9 cellular contexts compared by ENCODE assay signal in genomic region chr20:31570021-31570463, GRCh38. TPM values are rescaled to one million over a fixed set of nuclear protein-coding genes. Genes with fewer than 3 reads are reported as not detected.
A peak's percentile ranks its signal among the peaks of the same experiment; 100 is the strongest.
DNase-seq lines count a peak whose midpoint lies in the region; ATAC-seq, FAIRE-seq and TF ChIP-seq lines count a peak whose summit lies in the region.
"Had no signal": no experiment of that assay in that cellular context is flagged by ENCODE, and none has a peak within 500 bp of the region (broad histone marks: within the 10 kb centered on the region; RNA-seq: fewer than 3 reads in every experiment).

No MANE protein-coding gene starts in this region.

- FAIRE-seq in endothelial cell of umbilical vein (lab: Jason Lieb, UNC) (no peak), D721Med (lab: Jason Lieb, UNC) (no peak)

- H3K36me3 ChIP-seq in endothelial cell of umbilical vein (ENCODE audit: control insufficient read depth in 2 of 2, extremely low read depth in 1 of 2, insufficient read depth in 2 of 2, low read length in 2 of 2): peaks cover 0 to 5% of the 10 kb centered on the region in 2 experiments
- H3K36me3 ChIP-seq in ovary: no peaks in the 10 kb centered on the region

- TF ChIP-seq POLR2A in endothelial cell of umbilical vein (IDR thresholded peaks at IDR 0.05; ENCODE audit: low read depth, low read length) (no peak), ovary (IDR thresholded peaks at IDR 0.05) (no peak)

- no peaks in the 10 kb centered on the region for H4K20me1 ChIP-seq in endothelial cell of umbilical vein (replicated peaks; ENCODE audit: control insufficient read depth, extremely low read depth, insufficient read depth, low read length)

- CTCF ChIA-PET in AG04450 (lab: Charles Lee): interaction anchor here (0.9 to 23.4 kb wide), 8 partner anchors 11 to 154 kb away, joined by 3 to 1107 read pairs (median 8); partner anchors contain the start of gene ID1
- CTCF ChIA-PET in endothelial cell of umbilical vein (lab: Charles Lee): interaction anchor here (0.7 to 30.9 kb wide), 12 partner anchors 9 to 154 kb away, joined by 3 to 1817 read pairs (median 6); partner anchors contain the start of genes BCL2L1 and ID1

- no peak for ATAC-seq in GM21737 (IDR thresholded peaks at IDR 0.05; ENCODE audit: unreplicated experiment)

- H2AFZ ChIP-seq in endothelial cell of umbilical vein (ENCODE audit: low read depth, low read length): no peak overlapping the region

- intact Hi-C loops in endothelial cell of umbilical vein (cut with micrococcal nuclease): no loop called here
- intact Hi-C loops in ovary (cut with DNase I): loop anchor here in 1 of 4 donors (5.0 kb wide), 1 partner anchor 37 kb away; the partner anchor contains the start of gene ID1

- H3K4me3 ChIP-seq in AG04450 (ENCODE audit: low read depth, low read length): no peak overlapping the region
- H3K4me3 ChIP-seq in endothelial cell of umbilical vein (replicated peaks in 1 of 3; ENCODE audit: insufficient read depth in 1 of 3, low read depth in 1 of 3, low read length in 3 of 3): no peak overlapping the region
- H3K4me3 ChIP-seq in ovary: no peak overlapping the region

- H3K9me3 ChIP-seq in AG04450 (ENCODE audit: control insufficient read depth, insufficient read depth, low read length): no peaks in the 10 kb centered on the region
- H3K9me3 ChIP-seq in endothelial cell of umbilical vein (replicated peaks; ENCODE audit: control insufficient read depth, insufficient read depth, low read length): no peaks in the 10 kb centered on the region
- H3K9me3 ChIP-seq in ovary: no peaks in the 10 kb centered on the region

- 70 to 82% (median 75%) methylated on average over 8 of the region's 8 CpGs for WGBS in ovary, 3 donors

- no peak overlapping the region for H3K9ac ChIP-seq in endothelial cell of umbilical vein (replicated peaks; ENCODE audit: extremely low read depth, insufficient read depth, low read length)

- dilution Hi-C loops in endothelial cell of umbilical vein (cut with MboI; ENCODE audit: extremely low pct_ligation_motif_present, low sequenced_read_pairs): no loop called here

- POLR2A ChIA-PET in AG04450 (lab: Yijun Ruan, JAX) (interaction anchor here (1.0 to 5.9 kb wide), 4 partner anchors 9 to 42 kb away, joined by 4 to 42 read pairs (median 11); partner anchors contain the start of gene ID1), endothelial cell of umbilical vein (lab: Charles Lee) (interaction anchor here (1.4 to 3.9 kb wide), 2 partner anchors 35 to 42 kb away, joined by 7 to 29 read pairs; partner anchors contain the start of gene ID1)

- no peak for TF ChIP-seq EP300 in ovary (IDR thresholded peaks at IDR 0.05)

- H3K79me2 ChIP-seq in endothelial cell of umbilical vein (ENCODE audit: control insufficient read depth, insufficient read depth, low read length): no peaks in the 10 kb centered on the region

- DNase-seq in AG04450 (ENCODE audit: low read depth, low spot score) (no peak), NCI-H2029 (lab: John Stamatoyannopoulos, UW) (peak; percentile 37), endothelial cell of umbilical vein (ENCODE audit: low read depth, low spot score) (no peak), ovary (no peak), D721Med (ENCODE audit: insufficient read length, low spot score) (no peak), NCI-H1417 treated with DMSO at 0.1 percent for 48 hours (lab: John Stamatoyannopoulos, UW) (no peak), DMS153 treated with DMSO at 0.1 percent for 48 hours (lab: John Stamatoyannopoulos, UW; ENCODE audit: unreplicated experiment) (no peak)
- DNase-seq: NCI-H526 treated with DMSO at 0.1 percent for 48 hours had no signal

- no peak overlapping the region for H3K4me2 ChIP-seq in endothelial cell of umbilical vein (ENCODE audit: insufficient read depth, low read length)

- TF ChIP-seq CTCF in AG04450 (IDR thresholded peaks at IDR 0.05; ENCODE audit: low read depth, low read length) (no peak), endothelial cell of umbilical vein (IDR thresholded peaks at IDR 0.05; ENCODE audit: extremely low read depth in 1 of 2, insufficient read depth in 1 of 2, low read depth in 1 of 2, low read length in 2 of 2) (no peak), ovary (IDR thresholded peaks at IDR 0.05) (no peak), D721Med (IDR thresholded peaks at IDR 0.05; ENCODE audit: insufficient read depth, missing control alignments) (no peak)

- H3K9me1 ChIP-seq in endothelial cell of umbilical vein (replicated peaks; ENCODE audit: control insufficient read depth, extremely low read depth, insufficient read depth, low read length): no peaks in the 10 kb centered on the region

- H3K27ac ChIP-seq in AG04450 (ENCODE audit: low read depth, low read length) (peak overlapping the region; percentile 39), endothelial cell of umbilical vein (ENCODE audit: insufficient read depth, low read depth, low read length) (peak overlapping the region; percentile 59), ovary (peak overlapping the region; percentile 53 to 65)

- H3K27me3 ChIP-seq in AG04450 (ENCODE audit: control insufficient read depth, insufficient read depth, low read length) (no peaks in the 10 kb centered on the region), endothelial cell of umbilical vein (ENCODE audit: control insufficient read depth in 2 of 2, insufficient read depth in 2 of 2, low read length in 2 of 2) (no peaks in the 10 kb centered on the region), ovary (no peaks in the 10 kb centered on the region)

- no TSS peak for BruUV-seq in endothelial cell of umbilical vein (replicated peaks; lab: Mats Ljungman, UMichigan)

- H3K4me1 ChIP-seq in endothelial cell of umbilical vein (ENCODE audit: control insufficient read depth, extremely low read depth, insufficient read depth, low read length): peaks cover 45% of the 10 kb centered on the region
- peaks cover 3% of the 10 kb centered on the region for H3K4me1 ChIP-seq in ovary (ENCODE audit: insufficient read depth)

TF ChIP-seq in endothelial cell of umbilical vein, 7 proteins besides CTCF, POLR2A, EP300 and RAD21:
- TF ChIP-seq EZH2 (IDR thresholded peaks at IDR 0.05; ENCODE audit: borderline replicate concordance, low read depth, low read length, severe bottlenecking) (no peak), FOS (IDR thresholded peaks at IDR 0.05; ENCODE audit: borderline replicate concordance, insufficient read depth, low read length) (no peak), JUN (IDR thresholded peaks at IDR 0.05; ENCODE audit: borderline replicate concordance, insufficient read depth, insufficient read length, low read depth) (no peak), GATA2 (IDR thresholded peaks at IDR 0.05; ENCODE audit: insufficient read depth, insufficient read length, low read depth, low read length) (no peak), MAX (IDR thresholded peaks at IDR 0.05; ENCODE audit: insufficient read depth, insufficient read length) (no peak), POLR2AphosphoS5 (IDR thresholded peaks at IDR 0.05; ENCODE audit: insufficient read depth, low read depth, low read length) (no peak), MYC (IDR thresholded peaks at IDR 0.05; ENCODE audit: low read depth, low read length) (no peak)

RNA-seq across cellular contexts. Expression of gene ID1, which starts 35.0 kb away (rescaled TPM):
- polyA plus RNA-seq in AG04450 (2011; rRNA removed) (7.8 and 11.1 TPM in 2 replicates), endothelial cell of umbilical vein (152 and 182 TPM in 2 replicates), ovary (10 to 100 TPM; 26.0 to 86.9 TPM)
- polyA minus RNA-seq in AG04450 (2011; rRNA and poly(A)+ RNA removed): 7.1 and 9.5 TPM in 2 replicates
- total RNA-seq in endothelial cell of umbilical vein (64.4 and 78.9 TPM in 2 replicates), ovary (100 to 1,000 TPM in 3 of 7 donors, 10 to 100 TPM in 4; 42.6 to 353 (median 64.2) TPM)
- polyA plus RNA-seq in endothelial cell of umbilical vein (2011; cell fraction: cytosol; rRNA removed): 78.6 and 160 TPM in 2 replicates
- polyA plus RNA-seq in endothelial cell of umbilical vein (2011; cell fraction: nucleus; rRNA removed): 317 and 470 TPM in 2 replicates
- 67.3 and 67.6 TPM in 2 replicates for polyA plus RNA-seq in endothelial cell of umbilical vein (2012)
- polyA minus RNA-seq in endothelial cell of umbilical vein: 41.5 and 55.2 TPM in 2 replicates
- 500 TPM for polyA minus RNA-seq in endothelial cell of umbilical vein (2011; cell fraction: cytosol; rRNA and poly(A)+ RNA removed)
- 83.0 and 266 TPM in 2 replicates for polyA minus RNA-seq in endothelial cell of umbilical vein (2011; cell fraction: nucleus; rRNA and poly(A)+ RNA removed)

RNA-seq across cellular contexts. Expression of gene HM13, which starts 55.8 kb away (rescaled TPM):
- polyA plus RNA-seq in AG04450 (2011; rRNA removed) (167 and 203 TPM in 2 replicates), endothelial cell of umbilical vein (218 and 265 TPM in 2 replicates), ovary (100 to 1,000 TPM in 1 of 2 donors, 10 to 100 TPM in 1; 72.6 to 129 TPM)
- 155 and 196 TPM in 2 replicates for polyA minus RNA-seq in AG04450 (2011; rRNA and poly(A)+ RNA removed)
- total RNA-seq in endothelial cell of umbilical vein (188 and 211 TPM in 2 replicates), ovary (100 to 1,000 TPM in 3 of 7 donors, 10 to 100 TPM in 4; 30.2 to 158 (median 97.3) TPM)
- polyA plus RNA-seq in endothelial cell of umbilical vein (2011; cell fraction: cytosol; rRNA removed): 168 and 180 TPM in 2 replicates
- polyA plus RNA-seq in endothelial cell of umbilical vein (2011; cell fraction: nucleus; rRNA removed): 144 and 177 TPM in 2 replicates
- 174 and 184 TPM in 2 replicates for polyA plus RNA-seq in endothelial cell of umbilical vein (2012)
- polyA minus RNA-seq in endothelial cell of umbilical vein: 183 and 206 TPM in 2 replicates
- 141 TPM for polyA minus RNA-seq in endothelial cell of umbilical vein (2011; cell fraction: cytosol; rRNA and poly(A)+ RNA removed)
- 126 and 153 TPM in 2 replicates for polyA minus RNA-seq in endothelial cell of umbilical vein (2011; cell fraction: nucleus; rRNA and poly(A)+ RNA removed)
